17 cellular contexts compared by ENCODE assay signal in genomic region chr4:76571274-76571673, GRCh38.
DNase-seq lines count a peak whose midpoint lies in the region; ATAC-seq and TF ChIP-seq lines count a peak whose summit lies in the region.
"Had no signal": no experiment of that assay in that cellular context is flagged by ENCODE, and none has a peak within 500 bp of the region (broad histone marks: within the 10 kb centered on the region; RNA-seq: fewer than 3 reads in every experiment).

No MANE protein-coding gene starts in this region.

- intact Hi-C loops in IMR-90 (cut with micrococcal nuclease) (loop anchor here (5.0 kb wide), 1 partner anchor 41 kb away; no protein-coding TSS in a partner anchor), Panc1 (cut with micrococcal nuclease; ENCODE audit: unreplicated experiment) (no loop called here), right lobe of liver (cut with DNase I) (no loop called here), heart left ventricle (cut with DNase I) (loop anchor here in 1 of 10 donors (5.0 kb wide), 1 partner anchor 39 kb away; no protein-coding TSS in a partner anchor)
- intact Hi-C loops in activated T-helper 2 cell treated with anti-CD3 and anti-CD28 coated beads, Interferon-gamma antibody, Interleukin-2, Interleukin-4, amounts not matched to agents 10 μg/mL and 5 μg/mL and 100 μg/mL, durations not matched to agents 14 hours and 24 hours and 36 hours (cut with micrococcal nuclease): no loop called here

- CTCF ChIA-PET in IMR-90 (lab: Yijun Ruan, JAX): no interaction called here
- CTCF ChIA-PET in Panc1 (lab: Charles Lee): no interaction called here

- H2AK5ac ChIP-seq in IMR-90 (ENCODE audit: low read depth, low read length): peak overlapping the region; percentile 22; the same call in 1 of the 2 replicates

- peak overlapping the region; percentile 51 for H2BK5ac ChIP-seq in IMR-90 (ENCODE audit: low read depth, low read length, poor library complexity, severe bottlenecking)

- H4K5ac ChIP-seq in IMR-90 (ENCODE audit: low read depth, low read length): peak overlapping the region; percentile 2; the same call in 1 of the 2 replicates

- TF ChIP-seq POLR2A in IMR-90 (IDR thresholded peaks at IDR 0.05; ENCODE audit: low read depth, low read length) (no peak), right lobe of liver (IDR thresholded peaks at IDR 0.05) (no peak), heart left ventricle (IDR thresholded peaks at IDR 0.05) (no peak), tibial nerve (IDR thresholded peaks at IDR 0.05) (no peak)

- H2AFZ ChIP-seq in IMR-90 (replicated peaks; ENCODE audit: low read length, poor library complexity): no peak overlapping the region

- peak overlapping the region; percentile 64; the same call in 1 of the 2 replicates for H3K4ac ChIP-seq in IMR-90 (ENCODE audit: low read depth, low read length)

- no peaks in the 10 kb centered on the region for H3K27me3 ChIP-seq in IMR-90 (ENCODE audit: control insufficient read depth, insufficient read depth, low read length)
- H3K27me3 ChIP-seq in Panc1 (ENCODE audit: control insufficient read depth, insufficient read depth, low read length): no peaks in the 10 kb centered on the region
- H3K27me3 ChIP-seq in right lobe of liver: no peaks in the 10 kb centered on the region
- no peaks in the 10 kb centered on the region for H3K27me3 ChIP-seq in heart left ventricle
- no peaks in the 10 kb centered on the region for H3K27me3 ChIP-seq in tibial nerve

- H3K4me3 ChIP-seq in IMR-90 (ENCODE audit: insufficient read depth, low read depth, low read length) (no peak overlapping the region), Panc1 (ENCODE audit: low read depth in 2 of 2, low read length in 2 of 2) (no peak overlapping the region), right lobe of liver (no peak overlapping the region), heart left ventricle (no peak overlapping the region), tibial nerve (no peak overlapping the region)
- H3K4me3 ChIP-seq: lung had no signal

- H3K23ac ChIP-seq in IMR-90 (ENCODE audit: low read depth, low read length): peak overlapping the region; percentile 18

- no peak overlapping the region for H3K9ac ChIP-seq in IMR-90 (ENCODE audit: low read depth, low read length)
- H3K9ac ChIP-seq: SK-N-SH had no signal

- WGBS in IMR-90 (ENCODE audit: extremely low coverage in 2 of 2, insufficient read length in 1 of 2), 2 experiments: no CpG with 5 or more reads among the region's 3 CpGs
- WGBS in right lobe of liver (ENCODE audit: insufficient coverage, low coverage, low lambda C conversion rate, missing lambda C conversion rate): 18% methylated on average over 3 of the region's 3 CpGs
- 44 to 63% (median 57%) methylated on average over 3 of the region's 3 CpGs for WGBS in heart left ventricle, 4 donors
- 22 to 40% methylated on average over 3 of the region's 3 CpGs for WGBS in tibial nerve, 2 donors

- H3K4me1 Mint-ChIP-seq in activated T-helper 2 cell treated with anti-CD3 and anti-CD28 coated beads, Interferon-gamma antibody, Interleukin-2, Interleukin-4, amounts not matched to agents 10 μg/mL and 5 μg/mL and 100 μg/mL, durations not matched to agents 14 hours and 24 hours and 36 hours (ENCODE audit: low read depth): no peaks in the 10 kb centered on the region
- H3K4me1 Mint-ChIP-seq: activated CD4-positive, alpha-beta memory T cell treated with anti-CD3 and anti-CD28 coated beads, Interleukin-2, amount 10 ng/mL, durations not matched to agents 7 days and 5 days; IgD-negative memory B cell had no signal

- peaks cover 0 to 3% of the 10 kb centered on the region in 2 experiments; a peak in 1 of 4 replicates for H3K79me1 ChIP-seq in IMR-90 (ENCODE audit: low read depth in 1 of 2, low read length in 2 of 2)

- H3K9me3 Mint-ChIP-seq in activated T-helper 2 cell treated with anti-CD3 and anti-CD28 coated beads, Interferon-gamma antibody, Interleukin-2, Interleukin-4, amounts not matched to agents 10 μg/mL and 5 μg/mL and 100 μg/mL, durations not matched to agents 14 hours and 24 hours and 36 hours: no peaks in the 10 kb centered on the region
- H3K9me3 Mint-ChIP-seq: activated CD4-positive, alpha-beta memory T cell treated with anti-CD3 and anti-CD28 coated beads, Interleukin-2, amount 10 ng/mL, durations not matched to agents 7 days and 5 days; IgD-negative memory B cell; neural crest cell had no signal

- POLR2A ChIA-PET in IMR-90 (lab: Charles Lee; ENCODE audit: unreplicated experiment) (interaction anchor here (0.6 to 1.0 kb wide), 3 partner anchors 9 to 380 kb away, joined by 3 to 7 read pairs (median 6); no protein-coding TSS in a partner anchor), Panc1 (lab: Charles Lee) (interaction anchor here (0.6 kb wide), 1 partner anchor 168 kb away, joined by 4 read pairs; no protein-coding TSS in a partner anchor)

- peaks cover 10% of the 10 kb centered on the region for H3K9me1 ChIP-seq in IMR-90 (ENCODE audit: insufficient read depth, low read length)

- H3K27me3 Mint-ChIP-seq in activated T-helper 2 cell treated with anti-CD3 and anti-CD28 coated beads, Interferon-gamma antibody, Interleukin-2, Interleukin-4, amounts not matched to agents 10 μg/mL and 5 μg/mL and 100 μg/mL, durations not matched to agents 14 hours and 24 hours and 36 hours (ENCODE audit: low read depth): peaks cover 12% of the 10 kb centered on the region

- peak overlapping the region; percentile 29; the same call in 1 of the 2 replicates for H4K91ac ChIP-seq in IMR-90 (ENCODE audit: insufficient read depth, low read depth, low read length)

- no peaks in the 10 kb centered on the region for H3K9me3 ChIP-seq in IMR-90 (ENCODE audit: control insufficient read depth, insufficient read depth, low read length)
- no peaks in the 10 kb centered on the region for H3K9me3 ChIP-seq in Panc1 (ENCODE audit: control insufficient read depth, insufficient read depth, low read depth, low read length)
- no peaks in the 10 kb centered on the region for H3K9me3 ChIP-seq in right lobe of liver
- no peaks in the 10 kb centered on the region for H3K9me3 ChIP-seq in heart left ventricle
- no peaks in the 10 kb centered on the region for H3K9me3 ChIP-seq in tibial nerve
- H3K9me3 ChIP-seq: SK-N-SH had no signal

- H2BK15ac ChIP-seq in IMR-90 (ENCODE audit: low read depth, low read length): peak overlapping the region; percentile 27; the same call in 2 of the 3 replicates

- peak overlapping the region; percentile 46 to 74 for H4K8ac ChIP-seq in IMR-90 (ENCODE audit: low read depth in 2 of 2, low read length in 2 of 2)

- dilution Hi-C loops in IMR-90 (cut with HindIII; ENCODE audit: low sequenced_read_pairs, unreplicated experiment): no loop called here

- no peak overlapping the region for H3K27ac Mint-ChIP-seq in activated T-helper 2 cell treated with anti-CD3 and anti-CD28 coated beads, Interferon-gamma antibody, Interleukin-2, Interleukin-4, amounts not matched to agents 10 μg/mL and 5 μg/mL and 100 μg/mL, durations not matched to agents 14 hours and 24 hours and 36 hours
- H3K27ac Mint-ChIP-seq: activated CD4-positive, alpha-beta memory T cell treated with anti-CD3 and anti-CD28 coated beads, Interleukin-2, amount 10 ng/mL, durations not matched to agents 7 days and 5 days; IgD-negative memory B cell had no signal

- in situ Hi-C loops in IMR-90 (cut with MboI; ENCODE audit: low sequenced_read_pairs): no loop called here
- in situ Hi-C loops in Panc1 (cut with HindIII; ENCODE audit: low pct_unique_long_range_greater_than_20kb, low sequenced_read_pairs): no loop called here

- 0 out of 2 replicates have a peak overlapping the region, but pooled peaks have one; percentile 9 for H3K56ac ChIP-seq in IMR-90 (ENCODE audit: extremely low read depth, insufficient read depth, low read length)

- TF ChIP-seq RAD21 in IMR-90 (IDR thresholded peaks at IDR 0.05; ENCODE audit: low read length): no peak

- H3K4me2 ChIP-seq in IMR-90 (ENCODE audit: low read depth, low read length): no peak overlapping the region

- DNase-seq in IMR-90: no peak
- DNase-seq in Panc1 (ENCODE audit: low read depth, low spot score): no peak
- DNase-seq in right lobe of liver: no peak
- no peak for DNase-seq in heart left ventricle
- DNase-seq in NCI-H446 treated with DMSO at 0.1 percent for 48 hours (lab: John Stamatoyannopoulos, UW): no peak
- no peak for DNase-seq in activated T-helper 2 cell treated with anti-CD3 and anti-CD28 coated beads, Interferon-gamma antibody, Interleukin-2, Interleukin-4, amounts not matched to agents 10 μg/mL and 5 μg/mL and 100 μg/mL, durations not matched to agents 14 hours and 24 hours and 36 hours (ENCODE audit: low spot score)
- DNase-seq in tibial nerve (ENCODE audit: low spot score in 2 of 2): no peak
- DNase-seq: activated CD4-positive, alpha-beta memory T cell treated with anti-CD3 and anti-CD28 coated beads, Interleukin-2, amount 10 ng/mL, durations not matched to agents 7 days and 5 days; amniotic stem cell; cortex of kidney; NCI-H1048; SK-N-SH; stimulated activated naive CD4-positive, alpha-beta T cell had no signal

- peak overlapping the region; percentile 83 for H2BK20ac ChIP-seq in IMR-90 (ENCODE audit: low read depth, low read length)

- H3K14ac ChIP-seq in IMR-90 (replicated peaks; ENCODE audit: low read depth, low read length): peak overlapping the region; percentile 73

- no peaks in the 10 kb centered on the region for H4K20me1 ChIP-seq in IMR-90 (ENCODE audit: insufficient read depth, low read length)

- H3K18ac ChIP-seq in IMR-90 (ENCODE audit: low read depth, low read length): peak overlapping the region; percentile 60; the same call in 1 of the 2 replicates

- peak in 1 of 2 donors; percentile 56 for TF ChIP-seq EP300 in tibial nerve (IDR thresholded peaks at IDR 0.05)

- H3K27ac ChIP-seq in 22Rv1: peak overlapping the region; percentile 80
- H3K27ac ChIP-seq in IMR-90 (ENCODE audit: insufficient read depth, low read length): peak overlapping the region; percentile 14; the same call in 1 of the 2 replicates
- H3K27ac ChIP-seq in Panc1 (ENCODE audit: low read length): no peak overlapping the region
- peak overlapping the region; percentile 70 to 97 (median 93) for H3K27ac ChIP-seq in right lobe of liver
- no peak overlapping the region for H3K27ac ChIP-seq in heart left ventricle
- peak overlapping the region in 1 of 4 donors; percentile 41 for H3K27ac ChIP-seq in tibial nerve

- H2BK120ac ChIP-seq in IMR-90 (ENCODE audit: low read depth, low read length): peak overlapping the region; percentile 90

- H2AK9ac ChIP-seq in IMR-90 (replicated peaks; ENCODE audit: low read depth, low read length, poor library complexity): no peak overlapping the region

- H3K4me3 Mint-ChIP-seq in activated T-helper 2 cell treated with anti-CD3 and anti-CD28 coated beads, Interferon-gamma antibody, Interleukin-2, Interleukin-4, amounts not matched to agents 10 μg/mL and 5 μg/mL and 100 μg/mL, durations not matched to agents 14 hours and 24 hours and 36 hours (ENCODE audit: low read depth): no peak overlapping the region
- H3K4me3 Mint-ChIP-seq: activated CD4-positive, alpha-beta memory T cell treated with anti-CD3 and anti-CD28 coated beads, Interleukin-2, amount 10 ng/mL, durations not matched to agents 7 days and 5 days; IgD-negative memory B cell; neural crest cell had no signal

- H3K36me3 Mint-ChIP-seq in activated T-helper 2 cell treated with anti-CD3 and anti-CD28 coated beads, Interferon-gamma antibody, Interleukin-2, Interleukin-4, amounts not matched to agents 10 μg/mL and 5 μg/mL and 100 μg/mL, durations not matched to agents 14 hours and 24 hours and 36 hours (ENCODE audit: low read depth): no peaks in the 10 kb centered on the region

- H3K4me1 ChIP-seq in IMR-90 (ENCODE audit: control insufficient read depth, insufficient read depth, low read length): peaks cover 13% of the 10 kb centered on the region
- peaks cover 10% of the 10 kb centered on the region for H3K4me1 ChIP-seq in Panc1 (ENCODE audit: control insufficient read depth, insufficient read depth, low read length)
- H3K4me1 ChIP-seq in right lobe of liver: peaks cover 0 to 30% (median 13%) of the 10 kb centered on the region in 4 donors
- H3K4me1 ChIP-seq in heart left ventricle: peaks cover 0 to 19% (median 0%) of the 10 kb centered on the region in 12 donors
- H3K4me1 ChIP-seq in tibial nerve: peaks cover 0 to 32% (median 7%) of the 10 kb centered on the region in 4 donors

- ATAC-seq in IMR-90 (ENCODE audit: low read depth): no peak
- ATAC-seq in Panc1: peak; percentile 79
- peak; percentile 69 to 88 (median 82) for ATAC-seq in right lobe of liver
- ATAC-seq in heart left ventricle: no peak

- no peak for TF ChIP-seq CTCF in 22Rv1 (IDR thresholded peaks at IDR 0.05)
- no peak for TF ChIP-seq CTCF in IMR-90 (conservative IDR thresholded peaks at IDR 0.05; ENCODE audit: low read depth, low read length)
- TF ChIP-seq CTCF in Panc1 (IDR thresholded peaks at IDR 0.05): no peak
- no peak for TF ChIP-seq CTCF in right lobe of liver (IDR thresholded peaks at IDR 0.05)
- no peak for TF ChIP-seq CTCF in heart left ventricle (IDR thresholded peaks at IDR 0.05)
- TF ChIP-seq CTCF in tibial nerve (IDR thresholded peaks at IDR 0.05): no peak

- BruUV-seq in IMR-90 (replicated peaks; lab: Mats Ljungman, UMichigan) (no TSS peak), Panc1 (replicated peaks; lab: Mats Ljungman, UMichigan) (no TSS peak)

- H3K36me3 ChIP-seq in IMR-90 (ENCODE audit: control insufficient read depth, insufficient read depth, low read length) (no peaks in the 10 kb centered on the region), Panc1 (ENCODE audit: control insufficient read depth, insufficient read depth, low read length) (no peaks in the 10 kb centered on the region), right lobe of liver (no peaks in the 10 kb centered on the region), heart left ventricle (no peaks in the 10 kb centered on the region), tibial nerve (no peaks in the 10 kb centered on the region)

Comparison
In these comparisons a context has a peak if more than half of its experiments do, and no peak if none do; other contexts are left out.
1. H3K27ac ChIP-seq: peak in 22Rv1 (single experiment), IMR-90 (single experiment) and right lobe of liver (3 of 3); none in Panc1 (single experiment) and heart left ventricle (0 of 12).
2. ATAC-seq: peak in Panc1 (single experiment) and right lobe of liver (4 of 4); none in IMR-90 (single experiment) and heart left ventricle (0 of 4).